1 cellular context compared by ENCODE assay signal in the genomic region with DNA sequence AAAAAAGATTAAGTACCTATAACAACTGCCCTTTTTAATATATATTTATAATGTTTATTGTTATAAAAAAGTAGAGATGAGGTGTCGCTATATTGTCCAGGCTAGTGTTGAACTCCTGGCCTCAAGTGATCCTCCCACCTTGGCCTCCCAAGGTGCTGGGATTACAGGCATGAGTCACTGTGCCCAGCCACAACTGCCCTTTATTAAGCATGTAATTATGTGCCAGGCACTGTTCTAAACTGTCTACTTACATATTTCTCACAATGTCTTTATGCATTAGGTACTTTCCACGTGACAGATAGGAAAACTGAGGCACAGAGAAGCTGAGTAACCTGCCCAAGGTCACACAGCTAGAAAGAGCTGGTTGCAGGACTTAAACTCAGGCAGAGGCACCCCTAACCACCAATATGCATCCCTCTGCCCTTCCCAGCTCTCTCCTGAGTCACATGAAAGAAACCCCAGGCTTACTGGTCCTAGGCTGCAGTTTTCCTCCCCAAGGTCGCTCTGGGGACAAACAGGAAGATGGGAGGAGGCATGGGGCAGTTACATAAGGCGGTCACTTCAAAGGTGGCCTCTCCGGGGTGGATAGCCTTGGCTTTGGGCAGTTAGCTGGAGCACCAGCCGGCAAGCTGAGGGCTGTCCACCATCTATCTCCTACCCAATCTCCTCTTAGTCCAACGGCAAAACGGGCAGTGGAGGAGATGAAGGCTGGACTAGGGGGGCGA.
A peak's percentile ranks its signal among the peaks of the same experiment; 100 is the strongest.
TF ChIP-seq lines count a peak whose summit lies in the region.

No MANE protein-coding gene starts in this region.

TF ChIP-seq in HepG2, 621 proteins besides CTCF, POLR2A, EP300 and RAD21 (continued from another document and continues in another):
- TF ChIP-seq ZNF142 (CRISPR knock-in tag; IDR thresholded peaks at IDR 0.05): no peak
- no peak for TF ChIP-seq ZKSCAN5 (CRISPR knock-in tag; IDR thresholded peaks at IDR 0.05)
- TF ChIP-seq NFYC (CRISPR knock-in tag; IDR thresholded peaks at IDR 0.05): 0 out of 2 replicates have a peak, but pooled peaks have one; percentile 33
- no peak for TF ChIP-seq POLR2AphosphoS5 (IDR thresholded peaks at IDR 0.05; ENCODE audit: low read depth, low read length)
- TF ChIP-seq MXI1 (IDR thresholded peaks at IDR 0.05; ENCODE audit: borderline replicate concordance, low read depth, low read length): no peak
- no peak for TF ChIP-seq ZFX (CRISPR knock-in tag; IDR thresholded peaks at IDR 0.05; ENCODE audit: low read depth)
- TF ChIP-seq KDM5A (IDR thresholded peaks at IDR 0.05; ENCODE audit: borderline replicate concordance, low read length): no peak
- no peak; the same call in 1 of the 2 replicates for TF ChIP-seq HIVEP1 (CRISPR knock-in tag; IDR thresholded peaks at IDR 0.05)
- no peak for TF ChIP-seq ZFP41 (CRISPR knock-in tag; IDR thresholded peaks at IDR 0.05; ENCODE audit: borderline replicate concordance)
- TF ChIP-seq RBAK (CRISPR knock-in tag; IDR thresholded peaks at IDR 0.05): 0 out of 2 replicates have a peak, but pooled peaks have one; percentile 63
- TF ChIP-seq, protein P1, sequence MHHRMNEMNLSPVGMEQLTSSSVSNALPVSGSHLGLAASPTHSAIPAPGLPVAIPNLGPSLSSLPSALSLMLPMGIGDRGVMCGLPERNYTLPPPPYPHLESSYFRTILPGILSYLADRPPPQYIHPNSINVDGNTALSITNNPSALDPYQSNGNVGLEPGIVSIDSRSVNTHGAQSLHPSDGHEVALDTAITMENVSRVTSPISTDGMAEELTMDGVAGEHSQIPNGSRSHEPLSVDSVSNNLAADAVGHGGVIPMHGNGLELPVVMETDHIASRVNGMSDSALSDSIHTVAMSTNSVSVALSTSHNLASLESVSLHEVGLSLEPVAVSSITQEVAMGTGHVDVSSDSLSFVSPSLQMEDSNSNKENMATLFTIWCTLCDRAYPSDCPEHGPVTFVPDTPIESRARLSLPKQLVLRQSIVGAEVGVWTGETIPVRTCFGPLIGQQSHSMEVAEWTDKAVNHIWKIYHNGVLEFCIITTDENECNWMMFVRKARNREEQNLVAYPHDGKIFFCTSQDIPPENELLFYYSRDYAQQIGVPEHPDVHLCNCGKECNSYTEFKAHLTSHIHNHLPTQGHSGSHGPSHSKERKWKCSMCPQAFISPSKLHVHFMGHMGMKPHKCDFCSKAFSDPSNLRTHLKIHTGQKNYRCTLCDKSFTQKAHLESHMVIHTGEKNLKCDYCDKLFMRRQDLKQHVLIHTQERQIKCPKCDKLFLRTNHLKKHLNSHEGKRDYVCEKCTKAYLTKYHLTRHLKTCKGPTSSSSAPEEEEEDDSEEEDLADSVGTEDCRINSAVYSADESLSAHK (CRISPR knock-in tag; IDR thresholded peaks at IDR 0.05; ENCODE audit: borderline replicate concordance): no peak
- TF ChIP-seq MATR3 (CRISPR knock-in tag; IDR thresholded peaks at IDR 0.05): no peak
- TF ChIP-seq HMG20B (CRISPR knock-in tag; conservative IDR thresholded peaks at IDR 0.05): no peak
- TF ChIP-seq HDAC6 (IDR thresholded peaks at IDR 0.05; ENCODE audit: low read depth, low read length): no peak
- no peak for TF ChIP-seq ZFP62 (CRISPR knock-in tag; IDR thresholded peaks at IDR 0.05)
- TF ChIP-seq, protein P2, sequence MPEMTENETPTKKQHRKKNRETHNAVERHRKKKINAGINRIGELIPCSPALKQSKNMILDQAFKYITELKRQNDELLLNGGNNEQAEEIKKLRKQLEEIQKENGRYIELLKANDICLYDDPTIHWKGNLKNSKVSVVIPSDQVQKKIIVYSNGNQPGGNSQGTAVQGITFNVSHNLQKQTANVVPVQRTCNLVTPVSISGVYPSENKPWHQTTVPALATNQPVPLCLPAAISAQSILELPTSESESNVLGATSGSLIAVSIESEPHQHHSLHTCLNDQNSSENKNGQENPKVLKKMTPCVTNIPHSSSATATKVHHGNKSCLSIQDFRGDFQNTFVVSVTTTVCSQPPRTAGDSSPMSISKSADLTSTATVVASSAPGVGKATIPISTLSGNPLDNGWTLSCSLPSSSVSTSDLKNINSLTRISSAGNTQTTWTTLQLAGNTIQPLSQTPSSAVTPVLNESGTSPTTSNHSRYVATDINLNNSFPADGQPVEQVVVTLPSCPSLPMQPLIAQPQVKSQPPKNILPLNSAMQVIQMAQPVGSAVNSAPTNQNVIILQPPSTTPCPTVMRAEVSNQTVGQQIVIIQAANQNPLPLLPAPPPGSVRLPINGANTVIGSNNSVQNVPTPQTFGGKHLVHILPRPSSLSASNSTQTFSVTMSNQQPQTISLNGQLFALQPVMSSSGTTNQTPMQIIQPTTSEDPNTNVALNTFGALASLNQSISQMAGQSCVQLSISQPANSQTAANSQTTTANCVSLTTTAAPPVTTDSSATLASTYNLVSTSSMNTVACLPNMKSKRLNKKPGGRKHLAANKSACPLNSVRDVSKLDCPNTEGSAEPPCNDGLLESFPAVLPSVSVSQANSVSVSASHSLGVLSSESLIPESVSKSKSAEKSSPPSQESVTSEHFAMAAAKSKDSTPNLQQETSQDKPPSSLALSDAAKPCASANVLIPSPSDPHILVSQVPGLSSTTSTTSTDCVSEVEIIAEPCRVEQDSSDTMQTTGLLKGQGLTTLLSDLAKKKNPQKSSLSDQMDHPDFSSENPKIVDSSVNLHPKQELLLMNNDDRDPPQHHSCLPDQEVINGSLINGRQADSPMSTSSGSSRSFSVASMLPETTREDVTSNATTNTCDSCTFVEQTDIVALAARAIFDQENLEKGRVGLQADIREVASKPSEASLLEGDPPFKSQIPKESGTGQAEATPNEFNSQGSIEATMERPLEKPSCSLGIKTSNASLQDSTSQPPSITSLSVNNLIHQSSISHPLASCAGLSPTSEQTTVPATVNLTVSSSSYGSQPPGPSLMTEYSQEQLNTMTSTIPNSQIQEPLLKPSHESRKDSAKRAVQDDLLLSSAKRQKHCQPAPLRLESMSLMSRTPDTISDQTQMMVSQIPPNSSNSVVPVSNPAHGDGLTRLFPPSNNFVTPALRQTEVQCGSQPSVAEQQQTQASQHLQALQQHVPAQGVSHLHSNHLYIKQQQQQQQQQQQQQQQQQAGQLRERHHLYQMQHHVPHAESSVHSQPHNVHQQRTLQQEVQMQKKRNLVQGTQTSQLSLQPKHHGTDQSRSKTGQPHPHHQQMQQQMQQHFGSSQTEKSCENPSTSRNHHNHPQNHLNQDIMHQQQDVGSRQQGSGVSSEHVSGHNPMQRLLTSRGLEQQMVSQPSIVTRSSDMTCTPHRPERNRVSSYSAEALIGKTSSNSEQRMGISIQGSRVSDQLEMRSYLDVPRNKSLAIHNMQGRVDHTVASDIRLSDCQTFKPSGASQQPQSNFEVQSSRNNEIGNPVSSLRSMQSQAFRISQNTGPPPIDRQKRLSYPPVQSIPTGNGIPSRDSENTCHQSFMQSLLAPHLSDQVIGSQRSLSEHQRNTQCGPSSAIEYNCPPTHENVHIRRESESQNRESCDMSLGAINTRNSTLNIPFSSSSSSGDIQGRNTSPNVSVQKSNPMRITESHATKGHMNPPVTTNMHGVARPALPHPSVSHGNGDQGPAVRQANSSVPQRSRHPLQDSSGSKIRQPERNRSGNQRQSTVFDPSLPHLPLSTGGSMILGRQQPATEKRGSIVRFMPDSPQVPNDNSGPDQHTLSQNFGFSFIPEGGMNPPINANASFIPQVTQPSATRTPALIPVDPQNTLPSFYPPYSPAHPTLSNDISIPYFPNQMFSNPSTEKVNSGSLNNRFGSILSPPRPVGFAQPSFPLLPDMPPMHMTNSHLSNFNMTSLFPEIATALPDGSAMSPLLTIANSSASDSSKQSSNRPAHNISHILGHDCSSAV (CRISPR knock-in tag; IDR thresholded peaks at IDR 0.05; ENCODE audit: borderline replicate concordance): no peak
- no peak for TF ChIP-seq SNAI1 (CRISPR knock-in tag; IDR thresholded peaks at IDR 0.05; ENCODE audit: borderline replicate concordance)
- TF ChIP-seq ZNF260 (CRISPR knock-in tag; IDR thresholded peaks at IDR 0.05; ENCODE audit: borderline replicate concordance, low read depth): no peak
- no peak for TF ChIP-seq CEBPB (IDR thresholded peaks at IDR 0.05; ENCODE audit: borderline replicate concordance, low read depth, low read length)
- no peak for TF ChIP-seq ZNF329 (CRISPR knock-in tag; IDR thresholded peaks at IDR 0.05; ENCODE audit: low read depth)
- no peak for TF ChIP-seq SRY (CRISPR knock-in tag; IDR thresholded peaks at IDR 0.05)
- TF ChIP-seq REPIN1 (CRISPR knock-in tag; IDR thresholded peaks at IDR 0.05; ENCODE audit: borderline replicate concordance, low read depth): peak; percentile 88; the same call in 1 of the 2 replicates
- no peak; the same call in 1 of the 2 replicates for TF ChIP-seq DNMT3B (CRISPR knock-in tag; conservative IDR thresholded peaks at IDR 0.05)
- TF ChIP-seq FOXA3 (CRISPR knock-in tag; IDR thresholded peaks at IDR 0.05): peak; percentile 89
- TF ChIP-seq ISX (CRISPR knock-in tag; conservative IDR thresholded peaks at IDR 0.05): no peak
- peak; percentile 84 for TF ChIP-seq DPF2 (CRISPR knock-in tag; IDR thresholded peaks at IDR 0.05; ENCODE audit: borderline replicate concordance, low read depth)
- TF ChIP-seq ZEB1 (IDR thresholded peaks at IDR 0.05; ENCODE audit: insufficient replicate concordance, low read depth): no peak
- TF ChIP-seq MTF2 (CRISPR knock-in tag; IDR thresholded peaks at IDR 0.05; ENCODE audit: borderline replicate concordance): no peak
- TF ChIP-seq SOX6 (IDR thresholded peaks at IDR 0.05): no peak
- peak; percentile 87 for TF ChIP-seq SOX6 (CRISPR knock-in tag; IDR thresholded peaks at IDR 0.05)
- TF ChIP-seq ZNF280B (CRISPR knock-in tag; IDR thresholded peaks at IDR 0.05; ENCODE audit: borderline replicate concordance): no peak
- TF ChIP-seq ZKSCAN1 (IDR thresholded peaks at IDR 0.05; ENCODE audit: low read length): no peak
- TF ChIP-seq KLF13 (CRISPR knock-in tag; IDR thresholded peaks at IDR 0.05): no peak
- TF ChIP-seq ZNF431 (CRISPR knock-in tag; IDR thresholded peaks at IDR 0.05; ENCODE audit: borderline replicate concordance, low read depth): no peak
- no peak for TF ChIP-seq NCOA5 (CRISPR knock-in tag; IDR thresholded peaks at IDR 0.05)
- TF ChIP-seq, protein P3, sequence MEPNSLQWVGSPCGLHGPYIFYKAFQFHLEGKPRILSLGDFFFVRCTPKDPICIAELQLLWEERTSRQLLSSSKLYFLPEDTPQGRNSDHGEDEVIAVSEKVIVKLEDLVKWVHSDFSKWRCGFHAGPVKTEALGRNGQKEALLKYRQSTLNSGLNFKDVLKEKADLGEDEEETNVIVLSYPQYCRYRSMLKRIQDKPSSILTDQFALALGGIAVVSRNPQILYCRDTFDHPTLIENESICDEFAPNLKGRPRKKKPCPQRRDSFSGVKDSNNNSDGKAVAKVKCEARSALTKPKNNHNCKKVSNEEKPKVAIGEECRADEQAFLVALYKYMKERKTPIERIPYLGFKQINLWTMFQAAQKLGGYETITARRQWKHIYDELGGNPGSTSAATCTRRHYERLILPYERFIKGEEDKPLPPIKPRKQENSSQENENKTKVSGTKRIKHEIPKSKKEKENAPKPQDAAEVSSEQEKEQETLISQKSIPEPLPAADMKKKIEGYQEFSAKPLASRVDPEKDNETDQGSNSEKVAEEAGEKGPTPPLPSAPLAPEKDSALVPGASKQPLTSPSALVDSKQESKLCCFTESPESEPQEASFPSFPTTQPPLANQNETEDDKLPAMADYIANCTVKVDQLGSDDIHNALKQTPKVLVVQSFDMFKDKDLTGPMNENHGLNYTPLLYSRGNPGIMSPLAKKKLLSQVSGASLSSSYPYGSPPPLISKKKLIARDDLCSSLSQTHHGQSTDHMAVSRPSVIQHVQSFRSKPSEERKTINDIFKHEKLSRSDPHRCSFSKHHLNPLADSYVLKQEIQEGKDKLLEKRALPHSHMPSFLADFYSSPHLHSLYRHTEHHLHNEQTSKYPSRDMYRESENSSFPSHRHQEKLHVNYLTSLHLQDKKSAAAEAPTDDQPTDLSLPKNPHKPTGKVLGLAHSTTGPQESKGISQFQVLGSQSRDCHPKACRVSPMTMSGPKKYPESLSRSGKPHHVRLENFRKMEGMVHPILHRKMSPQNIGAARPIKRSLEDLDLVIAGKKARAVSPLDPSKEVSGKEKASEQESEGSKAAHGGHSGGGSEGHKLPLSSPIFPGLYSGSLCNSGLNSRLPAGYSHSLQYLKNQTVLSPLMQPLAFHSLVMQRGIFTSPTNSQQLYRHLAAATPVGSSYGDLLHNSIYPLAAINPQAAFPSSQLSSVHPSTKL (CRISPR knock-in tag; IDR thresholded peaks at IDR 0.05): peak; percentile 98
